23 cellular contexts compared by ENCODE assay signal in the genomic region with DNA sequence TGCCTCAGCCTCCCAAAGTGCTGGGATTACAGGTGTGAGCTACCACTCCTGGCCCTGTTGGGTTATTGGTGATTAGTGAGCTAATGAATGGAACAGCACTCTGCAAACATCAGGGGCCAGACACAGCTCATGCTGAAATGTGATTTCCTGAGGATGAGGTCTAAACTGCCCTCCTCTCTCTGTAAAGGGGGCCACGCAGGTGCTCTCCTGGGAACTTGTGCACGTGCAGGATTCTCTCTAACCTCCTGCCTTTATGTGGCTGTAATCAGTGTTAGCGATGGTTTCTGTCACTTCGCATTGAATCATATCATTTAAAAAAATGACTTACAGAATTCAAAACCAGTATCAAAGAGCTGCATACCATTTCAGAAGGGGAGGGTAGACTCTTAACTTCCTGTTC. TPM values are rescaled to one million over a fixed set of nuclear protein-coding genes. Genes with fewer than 3 reads are reported as not detected.
"Had no signal": no experiment of that assay in that cellular context is flagged by ENCODE, and none has a peak within 500 bp of the region (broad histone marks: within the 10 kb centered on the region; RNA-seq: fewer than 3 reads in every experiment).

No MANE protein-coding gene starts in this region.

- ATAC-seq: activated CD8-positive, alpha-beta T cell treated with anti-CD3 and anti-CD28 coated beads, Interleukin-2, amount 10 ng/mL, durations not matched to agents 7 days and 5 days; naive thymus-derived CD4-positive, alpha-beta T cell; sciatic nerve; stimulated activated effector memory CD8-positive, alpha-beta T cell treated with anti-CD3 and anti-CD28 coated beads, Interleukin-12 subunit alpha, Interleukin-12 subunit beta, amount 100 ng/mL, for 72 hours had no signal

- H3K4me3 Mint-ChIP-seq: activated CD8-positive, alpha-beta T cell treated with anti-CD3 and anti-CD28 coated beads, Interleukin-2, amount 10 ng/mL, durations not matched to agents 7 days and 5 days; activated naive CD4-positive, alpha-beta T cell treated with anti-CD3 and anti-CD28 coated beads for 36 hours; activated T-cell treated with anti-CD3 and anti-CD28 coated beads, Interleukin-2, amount 50 U/mL, for 24 hours; stimulated activated effector memory CD8-positive, alpha-beta T cell treated with anti-CD3 and anti-CD28 coated beads, Interleukin-12 subunit alpha, Interleukin-12 subunit beta, amount 100 ng/mL, for 72 hours; T-helper 2 cell treated with Interferon-gamma antibody and Interleukin-4, amounts not matched to agents 5 μg/mL and 100 μg/mL, for 36 hours had no signal

- H3K27me3 ChIP-seq: ovary, stomach, testis, upper lobe of left lung had no signal

- H3K27ac ChIP-seq: dorsolateral prefrontal cortex, epithelial cell of prostate, ovary, stomach, testis, upper lobe of left lung had no signal

- H3K36me3 ChIP-seq: ovary, upper lobe of left lung had no signal

- H3K4me3 ChIP-seq: dorsolateral prefrontal cortex, ovary, stomach, testis, upper lobe of left lung had no signal

- DNase-seq: activated CD4-positive, alpha-beta T cell treated with anti-CD3 and anti-CD28 coated beads for 48 hours; activated CD4-positive, CD25-positive, alpha-beta regulatory T cell; activated CD8-positive, alpha-beta T cell treated with anti-CD3 and anti-CD28 coated beads, Interleukin-2, amount 10 ng/mL, durations not matched to agents 7 days and 5 days; activated naive CD4-positive, alpha-beta T cell treated with anti-CD3 and anti-CD28 coated beads for 36 hours; activated T-cell treated with anti-CD3 and anti-CD28 coated beads, Interleukin-2, amount 50 U/mL, for 24 hours; central memory CD4-positive, alpha-beta T cell; dorsolateral prefrontal cortex; head of caudate nucleus; mesenchymal stem cell; naive thymus-derived CD4-positive, alpha-beta T cell; ovary; stimulated activated CD4-positive, alpha-beta T cell treated with anti-CD3 and anti-CD28 coated beads, Interleukin-4, amount 100 ng/mL, for 24 hours; stomach; testis; upper lobe of left lung had no signal

- H3K27ac Mint-ChIP-seq: activated CD8-positive, alpha-beta T cell treated with anti-CD3 and anti-CD28 coated beads, Interleukin-2, amount 10 ng/mL, durations not matched to agents 7 days and 5 days; activated naive CD4-positive, alpha-beta T cell treated with anti-CD3 and anti-CD28 coated beads for 36 hours; activated T-cell treated with anti-CD3 and anti-CD28 coated beads, Interleukin-2, amount 50 U/mL, for 24 hours; activated T-helper 2 cell treated with anti-CD3 and anti-CD28 coated beads, Interferon-gamma antibody, Interleukin-2, Interleukin-4, amounts not matched to agents 10 μg/mL and 5 μg/mL and 100 μg/mL, durations not matched to agents 14 hours and 24 hours and 36 hours; naive thymus-derived CD4-positive, alpha-beta T cell; stimulated activated effector memory CD8-positive, alpha-beta T cell treated with anti-CD3 and anti-CD28 coated beads, Interleukin-12 subunit alpha, Interleukin-12 subunit beta, amount 100 ng/mL, for 72 hours; T-helper 2 cell treated with Interferon-gamma antibody and Interleukin-4, amounts not matched to agents 5 μg/mL and 100 μg/mL, for 36 hours had no signal

- FAIRE-seq: colon, frontal cortex had no signal

- H3K9me3 Mint-ChIP-seq: activated naive CD4-positive, alpha-beta T cell treated with anti-CD3 and anti-CD28 coated beads for 36 hours; activated T-cell treated with anti-CD3 and anti-CD28 coated beads, Interleukin-2, amount 50 U/mL, for 24 hours; activated T-helper 2 cell treated with anti-CD3 and anti-CD28 coated beads, Interferon-gamma antibody, Interleukin-2, Interleukin-4, amounts not matched to agents 10 μg/mL and 5 μg/mL and 100 μg/mL, durations not matched to agents 14 hours and 24 hours and 36 hours; naive thymus-derived CD4-positive, alpha-beta T cell; stimulated activated effector memory CD8-positive, alpha-beta T cell treated with anti-CD3 and anti-CD28 coated beads, Interleukin-12 subunit alpha, Interleukin-12 subunit beta, amount 100 ng/mL, for 72 hours; T-helper 2 cell treated with Interferon-gamma antibody and Interleukin-4, amounts not matched to agents 5 μg/mL and 100 μg/mL, for 36 hours had no signal

- H3K9me3 ChIP-seq: ovary, stomach, testis, upper lobe of left lung had no signal

- H3K36me3 Mint-ChIP-seq: brain; naive thymus-derived CD4-positive, alpha-beta T cell had no signal

- H3K27me3 Mint-ChIP-seq: activated T-cell treated with anti-CD3 and anti-CD28 coated beads, Interleukin-2, amount 50 U/mL, for 24 hours had no signal

RNA-seq across cellular contexts. Expression of gene SLC2A5, which starts 55.9 kb away (rescaled TPM):
- total RNA-seq: activated CD8-positive, alpha-beta T cell treated with anti-CD3 and anti-CD28 coated beads, Interleukin-2, amount 10 ng/mL, durations not matched to agents 7 days and 5 days; activated naive CD4-positive, alpha-beta T cell treated with anti-CD3 and anti-CD28 coated beads for 36 hours; activated T-helper 2 cell treated with anti-CD3 and anti-CD28 coated beads, Interferon-gamma antibody, Interleukin-2, Interleukin-4, amounts not matched to agents 10 μg/mL and 5 μg/mL and 100 μg/mL, durations not matched to agents 14 hours and 24 hours and 36 hours had no signal
- polyA plus RNA-seq: naive thymus-derived CD4-positive, alpha-beta T cell had no signal
